In the genomic region with DNA sequence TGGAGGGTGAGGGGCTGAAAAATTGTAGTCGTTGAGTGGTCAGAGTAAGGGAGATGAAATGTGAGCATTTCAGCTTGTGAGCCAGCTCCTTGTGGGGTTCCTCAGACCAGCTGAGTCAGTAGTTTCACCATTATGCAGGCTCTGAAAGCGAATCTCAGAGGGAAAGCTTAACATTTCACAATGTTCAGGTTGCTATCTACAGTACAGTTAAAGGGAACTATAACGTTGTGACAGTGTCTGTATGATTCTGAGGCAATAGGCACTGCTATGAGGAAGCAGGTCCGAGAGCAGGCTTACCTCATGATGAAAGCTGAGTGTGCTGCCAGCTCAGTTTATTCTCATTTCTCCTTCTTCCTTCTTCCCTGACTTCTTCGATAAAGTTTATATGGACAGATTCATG, we compare ENCODE assay signal across 9 cellular contexts.
"Had no signal": no experiment of that assay in that cellular context is flagged by ENCODE, and none has a peak within 500 bp of the region (broad histone marks: within the 10 kb centered on the region; RNA-seq: fewer than 3 reads in every experiment).

No MANE protein-coding gene starts in this region.

- H3K27ac Mint-ChIP-seq: activated CD8-positive, alpha-beta T cell treated with anti-CD3 and anti-CD28 coated beads, Interleukin-2, amount 10 ng/mL, durations not matched to agents 7 days and 5 days; stimulated activated naive CD8-positive, alpha-beta T cell treated with anti-CD3 and anti-CD28 coated beads, Interleukin-15, Interleukin-2, amounts not matched to agents 100 ng/mL and 50 ng/mL, for 24 hours had no signal

- H3K36me3 ChIP-seq: left ventricle myocardium inferior, uterus had no signal

- DNase-seq: activated CD4-positive, alpha-beta T cell treated with anti-CD3 and anti-CD28 coated beads for 48 hours; activated CD8-positive, alpha-beta memory T cell treated with anti-CD3 and anti-CD28 coated beads, Interleukin-2, amount 50 U/mL, for 48 hours; activated CD8-positive, alpha-beta T cell treated with anti-CD3 and anti-CD28 coated beads, Interleukin-2, amount 10 ng/mL, durations not matched to agents 7 days and 5 days; foreskin melanocyte; left ventricle myocardium inferior; mesenchymal stem cell; stimulated activated CD4-positive, alpha-beta T cell treated with anti-CD3 and anti-CD28 coated beads, Interleukin-4, amount 100 ng/mL, for 1 hour; uterus had no signal

- H3K27ac ChIP-seq: left ventricle myocardium inferior, uterus had no signal

- ATAC-seq: activated CD8-positive, alpha-beta T cell treated with anti-CD3 and anti-CD28 coated beads, Interleukin-2, amount 10 ng/mL, durations not matched to agents 7 days and 5 days had no signal

- H3K27me3 Mint-ChIP-seq: stimulated activated naive CD8-positive, alpha-beta T cell treated with anti-CD3 and anti-CD28 coated beads, Interleukin-15, Interleukin-2, amounts not matched to agents 100 ng/mL and 50 ng/mL, for 24 hours had no signal

- H3K4me3 Mint-ChIP-seq: activated CD8-positive, alpha-beta T cell treated with anti-CD3 and anti-CD28 coated beads, Interleukin-2, amount 10 ng/mL, durations not matched to agents 7 days and 5 days; stimulated activated naive CD8-positive, alpha-beta T cell treated with anti-CD3 and anti-CD28 coated beads, Interleukin-15, Interleukin-2, amounts not matched to agents 100 ng/mL and 50 ng/mL, for 24 hours had no signal

- H3K27me3 ChIP-seq: uterus had no signal

- H3K4me3 ChIP-seq: left ventricle myocardium inferior, uterus had no signal

- H3K4me1 ChIP-seq: left ventricle myocardium inferior, uterus had no signal

- H3K9me3 ChIP-seq: uterus had no signal
